In the genomic region with DNA sequence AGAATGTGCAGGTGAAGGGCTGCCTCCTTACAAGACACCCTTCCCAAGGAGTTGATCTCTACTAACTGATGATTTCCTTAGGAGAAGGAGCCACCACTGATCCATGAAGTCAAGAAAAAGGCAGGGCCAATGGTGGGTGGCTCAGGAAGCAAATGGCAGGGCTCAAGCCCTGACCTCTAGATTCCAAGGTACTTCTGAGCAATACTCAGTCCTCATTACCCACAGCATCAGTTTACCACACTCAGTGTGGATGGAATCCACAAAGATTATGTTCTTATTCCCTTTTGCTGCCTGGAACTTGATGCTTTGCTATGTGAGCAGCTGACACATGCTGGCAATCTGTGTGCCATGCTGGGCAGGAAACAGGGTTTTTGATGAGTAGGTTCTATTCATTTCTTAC, we compare ENCODE assay signal across 2 cellular contexts.
TF ChIP-seq lines count a peak whose summit lies in the region.

No MANE protein-coding gene starts in this region.

TF ChIP-seq in HepG2, 621 proteins besides CTCF, POLR2A, EP300 and RAD21:
- TF ChIP-seq RBM22 (optimal IDR thresholded peaks at IDR 0.05; ENCODE audit: low read length) = peak; percentile 57
- TF ChIP-seq, protein P1, sequence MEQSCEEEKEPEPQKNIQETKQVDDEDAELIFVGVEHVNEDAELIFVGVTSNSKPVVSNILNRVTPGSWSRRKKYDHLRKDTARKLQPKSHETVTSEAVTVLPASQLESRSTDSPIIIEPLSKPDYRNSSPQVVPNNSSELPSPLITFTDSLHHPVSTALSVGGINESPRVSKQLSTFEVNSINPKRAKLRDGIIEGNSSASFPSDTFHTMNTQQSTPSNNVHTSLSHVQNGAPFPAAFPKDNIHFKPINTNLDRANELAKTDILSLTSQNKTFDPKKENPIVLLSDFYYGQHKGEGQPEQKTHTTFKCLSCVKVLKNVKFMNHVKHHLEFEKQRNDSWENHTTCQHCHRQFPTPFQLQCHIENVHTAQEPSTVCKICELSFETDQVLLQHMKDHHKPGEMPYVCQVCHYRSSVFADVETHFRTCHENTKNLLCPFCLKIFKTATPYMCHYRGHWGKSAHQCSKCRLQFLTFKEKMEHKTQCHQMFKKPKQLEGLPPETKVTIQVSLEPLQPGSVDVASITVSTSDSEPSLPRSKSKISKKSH (CRISPR knock-in tag; IDR thresholded peaks at IDR 0.05; ENCODE audit: borderline replicate concordance) = no peak

TF ChIP-seq in H1, 55 proteins besides CTCF, POLR2A, EP300 and RAD21:
- TF ChIP-seq GTF2F1 (IDR thresholded peaks at IDR 0.05; ENCODE audit: borderline replicate concordance, low read depth, low read length) = no peak
- no peak for TF ChIP-seq CHD2 (IDR thresholded peaks at IDR 0.05; ENCODE audit: low read length)
- TF ChIP-seq RBBP5 (IDR thresholded peaks at IDR 0.05; ENCODE audit: borderline replicate concordance, low read depth, low read length) = no peak
- no peak for TF ChIP-seq POLR2AphosphoS5 (IDR thresholded peaks at IDR 0.05; ENCODE audit: low read depth, low read length)
- TF ChIP-seq JUND (IDR thresholded peaks at IDR 0.05; ENCODE audit: low read length) = no peak
- TF ChIP-seq EGR1 (IDR thresholded peaks at IDR 0.05; ENCODE audit: borderline replicate concordance, low read depth, low read length) = no peak
- no peak for TF ChIP-seq CBX5 (IDR thresholded peaks at IDR 0.05; ENCODE audit: low read depth, low read length)
- TF ChIP-seq KDM1A (IDR thresholded peaks at IDR 0.05; ENCODE audit: borderline replicate concordance, low read length) = no peak
- no peak for TF ChIP-seq HDAC2 (IDR thresholded peaks at IDR 0.05; ENCODE audit: borderline replicate concordance in 1 of 2, low read depth in 2 of 2, low read length in 2 of 2)
